9 cellular contexts compared by ENCODE assay signal in genomic region chr16:2514333-2515179, GRCh38. TPM values are rescaled to one million over a fixed set of nuclear protein-coding genes. Genes with fewer than 3 reads are reported as not detected.
DNase-seq lines count a peak whose midpoint lies in the region; ATAC-seq and TF ChIP-seq lines count a peak whose summit lies in the region.
"Had no signal": no experiment of that assay in that cellular context is flagged by ENCODE, and none has a peak within 500 bp of the region (broad histone marks: within the 10 kb centered on the region; RNA-seq: fewer than 3 reads in every experiment).

No MANE protein-coding gene starts in this region.

- no peak for TF ChIP-seq POLR2A in transverse colon (IDR thresholded peaks at IDR 0.05)

- ATAC-seq in GM18873 (IDR thresholded peaks at IDR 0.05; ENCODE audit: low FRiP score, unreplicated experiment): no peak
- no peak for ATAC-seq in GM19467 (IDR thresholded peaks at IDR 0.05; ENCODE audit: unreplicated experiment)
- ATAC-seq in HG03280 (IDR thresholded peaks at IDR 0.05; ENCODE audit: unreplicated experiment): no peak

- H3K36me3 ChIP-seq in OCI-LY3 (replicated peaks; ENCODE audit: low read depth, low read length): peaks cover 5% of the 10 kb centered on the region
- no peaks in the 10 kb centered on the region for H3K36me3 ChIP-seq in mammary epithelial cell (ENCODE audit: insufficient read depth, low read length)
- H3K36me3 ChIP-seq in mesenchymal stem cell (ENCODE audit: control insufficient read depth in 1 of 2, insufficient read depth in 2 of 2, low read depth in 1 of 2, low read length in 2 of 2): peaks cover 10 to 37% of the 10 kb centered on the region in 2 experiments
- H3K36me3 ChIP-seq in transverse colon: no peaks in the 10 kb centered on the region

- TF ChIP-seq EP300 in transverse colon (IDR thresholded peaks at IDR 0.05; ENCODE audit: low read depth): no peak

- BruUV-seq in mammary epithelial cell (replicated peaks; lab: Mats Ljungman, UMichigan): no TSS peak

- intact Hi-C loops in mammary epithelial cell (cut with micrococcal nuclease): loop anchor here (2.0 kb wide), 1 partner anchor 18 kb away; no protein-coding TSS in a partner anchor
- intact Hi-C loops in transverse colon (cut with DNase I; ENCODE audit: low total_unique reads): no loop called here

- CTCF ChIA-PET in mammary epithelial cell (lab: Charles Lee; ENCODE audit: low non-redundant PET): no interaction called here

- peaks cover 5% of the 10 kb centered on the region for H3K79me1 ChIP-seq in mesenchymal stem cell (replicated peaks; ENCODE audit: low read length, poor library complexity, severe bottlenecking)

- peak overlapping the region; percentile 94 for H4K8ac ChIP-seq in mesenchymal stem cell (ENCODE audit: low read length)

- H3K4me2 ChIP-seq in OCI-LY3 (ENCODE audit: low read length): peak overlapping the region; percentile 100
- H3K4me2 ChIP-seq in mammary epithelial cell (ENCODE audit: insufficient read depth, low read depth, low read length): peak overlapping the region; percentile 83
- H3K4me2 ChIP-seq in mesenchymal stem cell (ENCODE audit: low read length, poor library complexity, severe bottlenecking): peak overlapping the region; percentile 68

- dilution Hi-C loops in mammary epithelial cell (cut with HindIII; ENCODE audit: low sequenced_read_pairs): no loop called here

- peak overlapping the region in 1 of 2 experiments; percentile 11 for H2BK12ac ChIP-seq in mesenchymal stem cell (ENCODE audit: low read length in 2 of 2)

- 0% methylated on average over 7 of the region's 63 CpGs for WGBS in mammary epithelial cell (ENCODE audit: low coverage, missing lambda C conversion rate)
- 3% methylated on average over 32 of the region's 63 CpGs for WGBS in mesenchymal stem cell
- WGBS in transverse colon (ENCODE audit: low coverage in 1 of 2), 2 donors: 1% methylated on average over 14 of the region's 63 CpGs; no CpG with 5 or more reads in 1 of the 2 donors

- H3K18ac ChIP-seq in mesenchymal stem cell (ENCODE audit: low read depth in 1 of 2, low read length in 2 of 2): peak overlapping the region; percentile 97 to 98

- H3K4ac ChIP-seq in mesenchymal stem cell (ENCODE audit: low read depth in 1 of 2, low read length in 2 of 2): peak overlapping the region; percentile 91 to 95

- H3K4me1 ChIP-seq in OCI-LY3 (ENCODE audit: low read length): peaks cover 54% of the 10 kb centered on the region
- peaks cover 45% of the 10 kb centered on the region for H3K4me1 ChIP-seq in mammary epithelial cell (ENCODE audit: insufficient read depth, low read length)
- H3K4me1 ChIP-seq in mesenchymal stem cell (ENCODE audit: control insufficient read depth, insufficient read depth, low read depth, low read length): peaks cover 73% of the 10 kb centered on the region
- peaks cover 41 to 62% (median 52%) of the 10 kb centered on the region in 4 donors for H3K4me1 ChIP-seq in transverse colon

- H2BK5ac ChIP-seq in mesenchymal stem cell (ENCODE audit: low read depth, low read length, poor library complexity, severe bottlenecking): no peak overlapping the region

- H3K79me2 ChIP-seq in OCI-LY3 (ENCODE audit: low read length) (peaks cover 60% of the 10 kb centered on the region), mammary epithelial cell (ENCODE audit: insufficient read depth, low read length) (peaks cover 58% of the 10 kb centered on the region)

- H3K27me3 ChIP-seq in OCI-LY3 (ENCODE audit: low read depth, low read length) (no peaks in the 10 kb centered on the region), mammary epithelial cell (ENCODE audit: insufficient read depth, low read length) (no peaks in the 10 kb centered on the region), mesenchymal stem cell (ENCODE audit: control insufficient read depth in 1 of 2, insufficient read depth in 1 of 2, low read length in 2 of 2) (no peaks in the 10 kb centered on the region), transverse colon (no peaks in the 10 kb centered on the region)

- H3K4me3 ChIP-seq in OCI-LY3 (ENCODE audit: low read length): peak overlapping the region; percentile 100
- H3K4me3 ChIP-seq in mammary epithelial cell (replicated peaks in 1 of 3; ENCODE audit: insufficient read depth in 1 of 3, low read depth in 2 of 3, low read length in 3 of 3): peak overlapping the region; percentile 70 to 91 (median 71)
- H3K4me3 ChIP-seq in mesenchymal stem cell (ENCODE audit: insufficient read depth in 1 of 2, low read depth in 1 of 2, low read length in 2 of 2): peak overlapping the region; percentile 95 to 96
- peak overlapping the region; percentile 85 to 99 (median 88) for H3K4me3 ChIP-seq in transverse colon

- H3K9ac ChIP-seq in OCI-LY3 (ENCODE audit: low read length) (peak overlapping the region; percentile 97), mammary epithelial cell (ENCODE audit: insufficient read depth, low read length) (peak overlapping the region; percentile 81), mesenchymal stem cell (ENCODE audit: low read length) (peak overlapping the region; percentile 96)

- H3K23ac ChIP-seq in mesenchymal stem cell (ENCODE audit: low read length in 2 of 2): peak overlapping the region in 1 of 2 experiments; percentile 66

- H2AFZ ChIP-seq in OCI-LY3 (ENCODE audit: low read depth, low read length) (no peak overlapping the region), mammary epithelial cell (ENCODE audit: low read depth, low read length) (no peak overlapping the region), mesenchymal stem cell (ENCODE audit: low read depth, low read length) (no peak overlapping the region)

- H4K91ac ChIP-seq in mesenchymal stem cell (ENCODE audit: low read length): peak overlapping the region; percentile 94

- H3K14ac ChIP-seq in mesenchymal stem cell (ENCODE audit: low read length in 2 of 2): peak overlapping the region in 1 of 2 experiments; percentile 78

- in situ Hi-C loops in mammary epithelial cell (cut with MboI; ENCODE audit: low sequenced_read_pairs in 2 of 2) (no loop called here), transverse colon (cut with MboI; ENCODE audit: low pct_ligation_motif_present in 1 of 4, low pct_unique_long_range_greater_than_20kb in 1 of 4, low sequenced_read_pairs in 3 of 4) (no loop called here)

- H4K20me1 ChIP-seq in OCI-LY3 (ENCODE audit: insufficient read depth, low read length): peaks cover 52% of the 10 kb centered on the region
- peaks cover 4% of the 10 kb centered on the region for H4K20me1 ChIP-seq in mammary epithelial cell (ENCODE audit: insufficient read depth, low read length)

- TF ChIP-seq CTCF in OCI-LY3 (IDR thresholded peaks at IDR 0.05; ENCODE audit: low read depth, low read length): no peak
- TF ChIP-seq CTCF in mammary epithelial cell (conservative IDR thresholded peaks at IDR 0.05 in 1 of 2, IDR thresholded peaks at IDR 0.05 in 1 of 2; ENCODE audit: extremely low read depth in 1 of 2, insufficient read depth in 1 of 2, low read depth in 1 of 2, low read length in 2 of 2): no peak
- TF ChIP-seq CTCF in transverse colon (IDR thresholded peaks at IDR 0.05): no peak

- H2BK15ac ChIP-seq in mesenchymal stem cell (ENCODE audit: low read depth, poor library complexity, severe bottlenecking): peak overlapping the region; percentile 36

- DNase-seq in EH (ENCODE audit: low read depth): peak; percentile 23
- DNase-seq in mammary epithelial cell: no peak
- no peak for DNase-seq in mesenchymal stem cell
- no peak for DNase-seq in transverse colon

- H3K27ac ChIP-seq in OCI-LY3 (ENCODE audit: low read length) (peak overlapping the region; percentile 67), mammary epithelial cell (ENCODE audit: insufficient read depth, low read depth, low read length) (peak overlapping the region; percentile 67), mesenchymal stem cell (ENCODE audit: low read length, poor library complexity, severe bottlenecking) (peak overlapping the region; percentile 14), transverse colon (peak overlapping the region; percentile 96 to 99 (median 98))

- H3K9me3 ChIP-seq in OCI-LY3 (ENCODE audit: insufficient read depth, low read length) (no peaks in the 10 kb centered on the region), mammary epithelial cell (replicated peaks; ENCODE audit: insufficient read depth, low read length) (no peaks in the 10 kb centered on the region), mesenchymal stem cell (ENCODE audit: control insufficient read depth, low read length) (no peaks in the 10 kb centered on the region), transverse colon (no peaks in the 10 kb centered on the region)

- peak overlapping the region; percentile 99 for H2BK120ac ChIP-seq in mesenchymal stem cell (ENCODE audit: low read depth, low read length)

- no peak overlapping the region for H2AK5ac ChIP-seq in mesenchymal stem cell (ENCODE audit: low read length, severe bottlenecking)

RNA-seq across cellular contexts. Expression of gene ATP6V0C, which starts 0.8 kb away (rescaled TPM):
- total RNA-seq in mammary epithelial cell (100 to 1,000 TPM in 1 of 2 donors, 10 to 100 TPM in 1; 41.5 to 250 TPM), transverse colon (100 to 1,000 TPM; 101 to 237 (median 135) TPM)
- 95.2 TPM for polyA plus RNA-seq in mammary epithelial cell
- 81.4 TPM for polyA minus RNA-seq in mammary epithelial cell
- polyA plus RNA-seq in mesenchymal stem cell (2013, experiment 1 of 2): 498 TPM
- 484 TPM for polyA plus RNA-seq in mesenchymal stem cell (2013, experiment 2 of 2)

RNA-seq across cellular contexts. Expression of gene AMDHD2, which starts 5.6 kb away (rescaled TPM):
- total RNA-seq in mammary epithelial cell (10 to 100 TPM; 23.5 to 31.9 TPM), transverse colon (100 to 1,000 TPM in 1 of 4 donors, 10 to 100 TPM in 3; 30.2 to 115 (median 52.4) TPM)
- polyA plus RNA-seq in mammary epithelial cell: 12.2 TPM
- 4.4 TPM for polyA minus RNA-seq in mammary epithelial cell
- 24.6 TPM for polyA plus RNA-seq in mesenchymal stem cell (2013, experiment 1 of 2)
- 20.6 TPM for polyA plus RNA-seq in mesenchymal stem cell (2013, experiment 2 of 2)

RNA-seq across cellular contexts. Expression of gene CEMP1, which starts 16.7 kb away (rescaled TPM):
- total RNA-seq in mammary epithelial cell: under 1 TPM in 1 of 2 donors, not detected in 1; 0.33 TPM
- not detected for polyA plus RNA-seq in mammary epithelial cell
- not detected for polyA minus RNA-seq in mammary epithelial cell
- not detected for polyA plus RNA-seq in mesenchymal stem cell (2013, experiment 1 of 2)
- polyA plus RNA-seq in mesenchymal stem cell (2013, experiment 2 of 2): not detected
- total RNA-seq in transverse colon: 1 to 10 TPM in 2 of 4 donors, not detected in 2; 1.9 to 3.1 TPM
- total RNA-seq: SK-MEL-5 had no signal

RNA-seq across cellular contexts. Expression of gene PDPK1, which starts 23.3 kb away (rescaled TPM):
- total RNA-seq in mammary epithelial cell: 10 to 100 TPM; 28.2 to 33.7 TPM
- polyA plus RNA-seq in mammary epithelial cell: 22.8 TPM
- polyA minus RNA-seq in mammary epithelial cell: 84.3 TPM
- 16.0 TPM for polyA plus RNA-seq in mesenchymal stem cell (2013, experiment 1 of 2)
- 15.7 TPM for polyA plus RNA-seq in mesenchymal stem cell (2013, experiment 2 of 2)
- 10 to 100 TPM; 39.6 to 96.9 (median 69.5) TPM for total RNA-seq in transverse colon

RNA-seq across cellular contexts. Expression of gene TBC1D24, which starts 39.6 kb away (rescaled TPM):
- total RNA-seq in mammary epithelial cell: 10 to 100 TPM; 11.4 to 12.3 TPM
- 5.6 TPM for polyA plus RNA-seq in mammary epithelial cell
- polyA minus RNA-seq in mammary epithelial cell: 8.3 TPM
- 4.9 TPM for polyA plus RNA-seq in mesenchymal stem cell (2013, experiment 1 of 2)
- 4.1 TPM for polyA plus RNA-seq in mesenchymal stem cell (2013, experiment 2 of 2)
- total RNA-seq in transverse colon: 10 to 100 TPM in 2 of 4 donors, 1 to 10 TPM in 2; 8.3 to 19.3 (median 11.6) TPM

Comparison
In these comparisons a context has a peak if more than half of its experiments do, and no peak if none do; other contexts are left out.
1. H3K27ac ChIP-seq: peak in every context shown above with its lines; median percentile 98 in transverse colon; 67 in OCI-LY3; 67 in mammary epithelial cell; 14 in mesenchymal stem cell.